In the genomic region with DNA sequence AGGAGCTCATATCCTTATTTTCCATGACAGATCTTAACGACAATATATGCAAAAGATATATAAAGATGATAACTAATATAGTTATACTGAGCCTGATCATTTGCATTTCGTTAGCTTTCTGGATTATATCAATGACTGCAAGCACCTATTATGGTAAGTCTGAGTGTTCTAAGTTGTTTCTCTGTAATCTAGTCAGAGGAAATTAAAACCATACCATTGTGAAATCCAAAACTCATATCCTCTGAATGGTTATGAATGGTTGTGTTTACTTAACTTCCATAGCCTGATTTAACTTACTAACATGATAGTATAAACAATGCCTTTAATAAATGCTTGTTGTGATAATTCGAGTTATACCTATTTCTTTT, we compare ENCODE assay signal across 8 cellular contexts. TPM values are rescaled to one million over a fixed set of nuclear protein-coding genes. Genes with fewer than 3 reads are reported as not detected.
DNase-seq lines count a peak whose midpoint lies in the region; ATAC-seq and TF ChIP-seq lines count a peak whose summit lies in the region.

No MANE protein-coding gene starts in this region.

- peaks cover 28% of the 10 kb centered on the region for H3K4me1 ChIP-seq in suprapubic skin

- H3K9me3 Mint-ChIP-seq in activated T-cell treated with anti-CD3 and anti-CD28 coated beads, Interleukin-2, amount 50 U/mL, for 72 hours = no peaks in the 10 kb centered on the region
- H3K9me3 Mint-ChIP-seq in activated CD4-positive, alpha-beta memory T cell treated with anti-CD3 and anti-CD28 coated beads, Interleukin-2, amount 10 ng/mL, durations not matched to agents 7 days and 5 days = no peaks in the 10 kb centered on the region

- no peaks in the 10 kb centered on the region for H3K27me3 ChIP-seq in suprapubic skin

- H3K27ac Mint-ChIP-seq in activated T-cell treated with anti-CD3 and anti-CD28 coated beads, Interleukin-2, amount 50 U/mL, for 72 hours = peak overlapping the region; percentile 98
- H3K27ac Mint-ChIP-seq in activated CD4-positive, alpha-beta memory T cell treated with anti-CD3 and anti-CD28 coated beads, Interleukin-2, amount 10 ng/mL, durations not matched to agents 7 days and 5 days = peak overlapping the region; percentile 91

- no peaks in the 10 kb centered on the region for H3K27me3 Mint-ChIP-seq in activated T-cell treated with anti-CD3 and anti-CD28 coated beads, Interleukin-2, amount 50 U/mL, for 72 hours (ENCODE audit: low read depth)
- no peaks in the 10 kb centered on the region for H3K27me3 Mint-ChIP-seq in activated CD4-positive, alpha-beta memory T cell treated with anti-CD3 and anti-CD28 coated beads, Interleukin-2, amount 10 ng/mL, durations not matched to agents 7 days and 5 days

- peaks cover 0 to under 1% of the 10 kb centered on the region in 2 donors for H3K36me3 Mint-ChIP-seq in activated T-cell treated with anti-CD3 and anti-CD28 coated beads, Interleukin-2, amount 50 U/mL, for 72 hours (ENCODE audit: insufficient read depth in 2 of 2)
- peaks cover 1% of the 10 kb centered on the region for H3K36me3 Mint-ChIP-seq in activated CD4-positive, alpha-beta memory T cell treated with anti-CD3 and anti-CD28 coated beads, Interleukin-2, amount 10 ng/mL, durations not matched to agents 7 days and 5 days (ENCODE audit: low read depth)

- no peaks in the 10 kb centered on the region for H3K36me3 ChIP-seq in suprapubic skin

- H3K4me3 Mint-ChIP-seq in activated T-cell treated with anti-CD3 and anti-CD28 coated beads, Interleukin-2, amount 50 U/mL, for 72 hours = peak overlapping the region; percentile 86 to 90
- peak overlapping the region; percentile 85 for H3K4me3 Mint-ChIP-seq in activated CD4-positive, alpha-beta memory T cell treated with anti-CD3 and anti-CD28 coated beads, Interleukin-2, amount 10 ng/mL, durations not matched to agents 7 days and 5 days

- WGBS in suprapubic skin = 4% methylated on average over 3 of the region's 3 CpGs

- peaks cover 34% of the 10 kb centered on the region for H3K4me1 Mint-ChIP-seq in activated T-cell treated with anti-CD3 and anti-CD28 coated beads, Interleukin-2, amount 50 U/mL, for 72 hours (ENCODE audit: low read depth)
- peaks cover 36% of the 10 kb centered on the region for H3K4me1 Mint-ChIP-seq in activated CD4-positive, alpha-beta memory T cell treated with anti-CD3 and anti-CD28 coated beads, Interleukin-2, amount 10 ng/mL, durations not matched to agents 7 days and 5 days

- CTCF ChIA-PET in activated CD4-positive, alpha-beta memory T cell treated with anti-CD3 and anti-CD28 coated beads, Interleukin-2, amount 10 ng/mL, durations not matched to agents 7 days and 5 days (lab: Charles Lee) = interaction anchor here (0.6 to 3.6 kb wide), 13 partner anchors 10 to 160 kb away, joined by 3 to 46 read pairs (median 8); a partner anchor contains a TSS

- POLR2A ChIA-PET in activated CD4-positive, alpha-beta memory T cell treated with anti-CD3 and anti-CD28 coated beads, Interleukin-2, amount 10 ng/mL, durations not matched to agents 7 days and 5 days (lab: Charles Lee) = interaction anchor here (0.9 to 5.1 kb wide), 15 partner anchors 9 to 152 kb away, joined by 3 to 218 read pairs (median 7); a partner anchor contains a TSS

- H3K4me3 ChIP-seq in iPS-18c (ENCODE audit: insufficient read depth, low read depth, low read length) (peak overlapping the region; percentile 79), suprapubic skin (peak overlapping the region; percentile 56)

- TF ChIP-seq POLR2A in suprapubic skin (IDR thresholded peaks at IDR 0.05) = no peak

- DNase-seq in activated T-cell treated with anti-CD3 and anti-CD28 coated beads, Interleukin-2, amount 50 U/mL, for 72 hours = no peak
- DNase-seq in activated T-cell treated with anti-CD3 and anti-CD28 coated beads, Interleukin-2, amount 50 U/mL, for 1 hour = no peak
- no peak for DNase-seq in activated CD4-positive, alpha-beta memory T cell treated with anti-CD3 and anti-CD28 coated beads, Interleukin-2, amount 10 ng/mL, durations not matched to agents 7 days and 5 days
- DNase-seq in suprapubic skin (ENCODE audit: low spot score in 2 of 2) (no peak), C1 segment of cervical spinal cord (lab: John Stamatoyannopoulos, UW) (no peak), NCI-H146 treated with DMSO at 0.1 percent for 48 hours (lab: John Stamatoyannopoulos, UW; ENCODE audit: unreplicated experiment) (no peak)
- DNase-seq in stimulated activated naive CD4-positive, alpha-beta T cell (lab: John Stamatoyannopoulos, UW) = no peak

- ATAC-seq in activated T-cell treated with anti-CD3 and anti-CD28 coated beads, Interleukin-2, amount 50 U/mL, for 72 hours (replicated peaks in 1 of 2) = peak; percentile 14 to 42

- no peak for TF ChIP-seq EP300 in suprapubic skin (IDR thresholded peaks at IDR 0.05)

- H3K9me3 ChIP-seq in iPS-18c (ENCODE audit: control insufficient read depth, insufficient read depth, low read length) (no peaks in the 10 kb centered on the region), suprapubic skin (no peaks in the 10 kb centered on the region)

- no peak for TF ChIP-seq CTCF in suprapubic skin (IDR thresholded peaks at IDR 0.05)

- peak overlapping the region; percentile 90 for H3K27ac ChIP-seq in suprapubic skin

RNA-seq across cellular contexts. Expression of a gene that starts 0.8 kb away (rescaled TPM):
- 10 to 100 TPM; 15.0 to 18.5 TPM for total RNA-seq in activated T-cell treated with anti-CD3 and anti-CD28 coated beads, Interleukin-2, amount 50 U/mL, for 72 hours
- total RNA-seq in activated CD4-positive, alpha-beta memory T cell treated with anti-CD3 and anti-CD28 coated beads, Interleukin-2, amount 10 ng/mL, durations not matched to agents 7 days and 5 days = 10 to 100 TPM; 15.5 to 16.1 TPM
- 10 to 100 TPM; 24.5 to 52.9 (median 43.5) TPM for total RNA-seq in suprapubic skin

RNA-seq across cellular contexts. Expression of a gene that starts 22.5 kb away (rescaled TPM):
- 10 to 100 TPM; 13.8 to 15.1 TPM for total RNA-seq in activated T-cell treated with anti-CD3 and anti-CD28 coated beads, Interleukin-2, amount 50 U/mL, for 72 hours
- 1 to 10 TPM; 6.4 to 7.7 TPM for total RNA-seq in activated CD4-positive, alpha-beta memory T cell treated with anti-CD3 and anti-CD28 coated beads, Interleukin-2, amount 10 ng/mL, durations not matched to agents 7 days and 5 days
- total RNA-seq in suprapubic skin = 1 to 10 TPM; 1.9 to 3.6 (median 3.3) TPM

RNA-seq across cellular contexts. Expression of a gene that starts 23.0 kb away (rescaled TPM):
- total RNA-seq in activated T-cell treated with anti-CD3 and anti-CD28 coated beads, Interleukin-2, amount 50 U/mL, for 72 hours = 10 to 100 TPM; 87.7 to 98.7 TPM
- 10 to 100 TPM; 64.7 to 76.8 TPM for total RNA-seq in activated CD4-positive, alpha-beta memory T cell treated with anti-CD3 and anti-CD28 coated beads, Interleukin-2, amount 10 ng/mL, durations not matched to agents 7 days and 5 days
- 100 to 1,000 TPM in 1 of 4 donors, 10 to 100 TPM in 3; 52.0 to 202 (median 71.5) TPM for total RNA-seq in suprapubic skin
